33 cellular contexts compared by ENCODE assay signal in genomic region chr7:149527414-149527813, GRCh38.
"Had no signal": no experiment of that assay in that cellular context is flagged by ENCODE, and none has a peak within 500 bp of the region (broad histone marks: within the 10 kb centered on the region; RNA-seq: fewer than 3 reads in every experiment).

No MANE protein-coding gene starts in this region.

- H3K27ac ChIP-seq: adrenal gland, body of pancreas, brain microvascular endothelial cell, breast epithelium, VCaP had no signal

- H3K4me1 Mint-ChIP-seq: activated B cell treated with CpG ODN at 0.5 μM for 24 hours; activated CD4-positive, alpha-beta T cell treated with anti-CD3 and anti-CD28 coated beads, Interleukin-2, amount 10 ng/mL, durations not matched to agents 24 days and 14 days; activated naive CD8-positive, alpha-beta T cell treated with anti-CD3 and anti-CD28 coated beads for 36 hours; activated T-helper 17 cell treated with anti-CD3 and anti-CD28 coated beads, Interleukin-2, amount 50 U/mL, for 72 hours had no signal

- H3K4me3 Mint-ChIP-seq: activated B cell treated with CpG ODN at 0.5 μM for 24 hours; activated CD4-positive, alpha-beta memory T cell treated with anti-CD3 and anti-CD28 coated beads for 36 hours; activated CD4-positive, alpha-beta T cell treated with anti-CD3 and anti-CD28 coated beads, Interleukin-2, amount 10 ng/mL, durations not matched to agents 24 days and 14 days; activated CD8-positive, alpha-beta T cell treated with anti-CD3 and anti-CD28 coated beads for 36 hours; activated naive CD4-positive, alpha-beta T cell treated with anti-CD3 and anti-CD28 coated beads for 36 hours; activated naive CD8-positive, alpha-beta T cell treated with anti-CD3 and anti-CD28 coated beads for 36 hours; activated T-cell treated with anti-CD3 and anti-CD28 coated beads, Interleukin-2, amount 50 U/mL, for 4 hours; activated T-cell treated with anti-CD3 and anti-CD28 coated beads, Interleukin-2, amount 50 U/mL, for 72 hours; activated T-helper 1 cell treated with anti-CD3 and anti-CD28 coated beads, Interleukin-12 subunit alpha, Interleukin-12 subunit beta, Interleukin-2, Interleukin-4 antibody, amounts not matched to agents 30 ng/mL and 10 ng/mL and 1 ng/mL, durations not matched to agents 14 hours and 24 hours and 36 hours; activated T-helper 17 cell treated with anti-CD3 and anti-CD28 coated beads, Interleukin-2, amount 50 U/mL, for 72 hours; T-helper 2 cell treated with Interferon-gamma antibody and Interleukin-4, amounts not matched to agents 5 μg/mL and 100 μg/mL, for 36 hours had no signal

- DNase-seq: activated B cell treated with CpG ODN at 0.5 μM for 24 hours; activated CD4-positive, alpha-beta memory T cell treated with anti-CD3 and anti-CD28 coated beads for 36 hours; activated CD4-positive, alpha-beta T cell treated with anti-CD3 and anti-CD28 coated beads for 4 hours; activated CD4-positive, alpha-beta T cell treated with anti-CD3 and anti-CD28 coated beads, Interleukin-2, amount 10 ng/mL, durations not matched to agents 24 days and 14 days; activated CD4-positive, alpha-beta T cell treated with anti-CD3 and anti-CD28 coated beads, Interleukin-2, amount 50 U/mL, for 1 hour; activated CD4-positive, alpha-beta T cell treated with anti-CD3 and anti-CD28 coated beads, Interleukin-2, amount 50 U/mL, for 4 hours; activated CD4-positive, CD25-positive, alpha-beta regulatory T cell treated with anti-CD3 and anti-CD28 coated beads, Interleukin-2, amount 50 U/mL, for 72 hours; activated CD8-positive, alpha-beta memory T cell treated with anti-CD3 and anti-CD28 coated beads, Interleukin-2, amount 50 U/mL, for 4 hours; activated CD8-positive, alpha-beta T cell treated with anti-CD3 and anti-CD28 coated beads for 36 hours; activated effector memory CD4-positive, alpha-beta T cell treated with anti-CD3 and anti-CD28 coated beads, Interleukin-2, amount 50 U/mL, for 16 hours; activated gamma-delta T cell treated with Interleukin-2 at 50 U/mL for 16 hours; activated naive CD4-positive, alpha-beta T cell; activated naive CD4-positive, alpha-beta T cell treated with anti-CD3 and anti-CD28 coated beads for 36 hours; activated naive CD4-positive, alpha-beta T cell treated with anti-CD3 and anti-CD28 coated beads, Interleukin-2, amount 50 U/mL, for 16 hours; activated naive CD8-positive, alpha-beta T cell treated with anti-CD3 and anti-CD28 coated beads for 36 hours; activated T-cell treated with anti-CD3 and anti-CD28 coated beads for 4 hours; activated T-cell treated with anti-CD3 and anti-CD28 coated beads, Interleukin-2, amount 50 U/mL, for 1 hour; activated T-cell treated with anti-CD3 and anti-CD28 coated beads, Interleukin-2, amount 50 U/mL, for 4 hours; activated T-cell treated with anti-CD3 and anti-CD28 coated beads, Interleukin-2, amount 50 U/mL, for 72 hours; adrenal gland; amniotic stem cell; aorta; body of pancreas; brain microvascular endothelial cell; central memory CD4-positive, alpha-beta T cell; T-helper 2 cell; T-helper 9 cell had no signal

- H3K36me3 ChIP-seq: adrenal gland, brain microvascular endothelial cell, breast epithelium had no signal

- H3K4me1 ChIP-seq: adrenal gland, body of pancreas, breast epithelium had no signal

- H3K27me3 ChIP-seq: adrenal gland, body of pancreas, brain microvascular endothelial cell, breast epithelium had no signal

- H3K27me3 Mint-ChIP-seq: activated CD4-positive, alpha-beta memory T cell treated with anti-CD3 and anti-CD28 coated beads for 36 hours; activated CD4-positive, alpha-beta T cell treated with anti-CD3 and anti-CD28 coated beads, Interleukin-2, amount 10 ng/mL, durations not matched to agents 24 days and 14 days; activated CD8-positive, alpha-beta T cell treated with anti-CD3 and anti-CD28 coated beads for 36 hours; activated T-helper 17 cell treated with anti-CD3 and anti-CD28 coated beads, Interleukin-2, amount 50 U/mL, for 72 hours had no signal

- H3K4me3 ChIP-seq: adrenal gland, body of pancreas, breast epithelium had no signal

- H3K27ac Mint-ChIP-seq: activated B cell treated with CpG ODN at 0.5 μM for 24 hours; activated CD4-positive, alpha-beta memory T cell treated with anti-CD3 and anti-CD28 coated beads for 36 hours; activated CD4-positive, alpha-beta T cell treated with anti-CD3 and anti-CD28 coated beads, Interleukin-2, amount 10 ng/mL, durations not matched to agents 24 days and 14 days; activated CD8-positive, alpha-beta T cell treated with anti-CD3 and anti-CD28 coated beads for 36 hours; activated naive CD4-positive, alpha-beta T cell treated with anti-CD3 and anti-CD28 coated beads for 36 hours; activated naive CD4-positive, alpha-beta T cell treated with anti-CD3 and anti-CD28 coated beads, Interleukin-2, amount 50 U/mL, for 72 hours; activated naive CD8-positive, alpha-beta T cell treated with anti-CD3 and anti-CD28 coated beads for 36 hours; activated T-cell treated with anti-CD3 and anti-CD28 coated beads, Interleukin-2, amount 50 U/mL, for 72 hours; activated T-helper 1 cell treated with anti-CD3 and anti-CD28 coated beads, Interleukin-12 subunit alpha, Interleukin-12 subunit beta, Interleukin-2, Interleukin-4 antibody, amounts not matched to agents 30 ng/mL and 10 ng/mL and 1 ng/mL, durations not matched to agents 14 hours and 24 hours and 36 hours; activated T-helper 17 cell treated with anti-CD3 and anti-CD28 coated beads, Interleukin-2, amount 50 U/mL, for 72 hours; T-helper 2 cell treated with Interferon-gamma antibody and Interleukin-4, amounts not matched to agents 5 μg/mL and 100 μg/mL, for 36 hours had no signal
